ENCODE assay signal across 10 cellular contexts in genomic region chrX:154082396-154083133, GRCh38. TPM values are rescaled to one million over a fixed set of nuclear protein-coding genes. Genes with fewer than 3 reads are reported as not detected.
DNase-seq lines count a peak whose midpoint lies in the region; ATAC-seq and TF ChIP-seq lines count a peak whose summit lies in the region.
"Had no signal": no experiment of that assay in that cellular context is flagged by ENCODE, and none has a peak within 500 bp of the region (broad histone marks: within the 10 kb centered on the region; RNA-seq: fewer than 3 reads in every experiment).

No MANE protein-coding gene starts in this region.

- TF ChIP-seq POLR2A in gastroesophageal sphincter (IDR thresholded peaks at IDR 0.05): no peak
- TF ChIP-seq POLR2A in suprapubic skin (IDR thresholded peaks at IDR 0.05): no peak

- H3K27me3 ChIP-seq in gastroesophageal sphincter (no peaks in the 10 kb centered on the region), suprapubic skin (no peaks in the 10 kb centered on the region)

- H3K27ac ChIP-seq in gastroesophageal sphincter (peak overlapping the region in 3 of 4 donors; percentile 62 to 70 (median 67)), suprapubic skin (peak overlapping the region; percentile 54)

- H3K4me3 ChIP-seq in gastroesophageal sphincter: no peak overlapping the region
- no peak overlapping the region for H3K4me3 ChIP-seq in suprapubic skin

- no peaks in the 10 kb centered on the region for H3K9me3 Mint-ChIP-seq in activated T-cell treated with anti-CD3 and anti-CD28 coated beads, Interleukin-2, amount 50 U/mL, for 24 hours
- no peaks in the 10 kb centered on the region for H3K9me3 Mint-ChIP-seq in activated T-helper 2 cell treated with anti-CD3 and anti-CD28 coated beads, Interferon-gamma antibody, Interleukin-2, Interleukin-4, amounts not matched to agents 10 μg/mL and 5 μg/mL and 100 μg/mL, durations not matched to agents 14 hours and 24 hours and 36 hours

- H3K4me3 Mint-ChIP-seq in activated T-cell treated with anti-CD3 and anti-CD28 coated beads, Interleukin-2, amount 50 U/mL, for 24 hours: no peak overlapping the region
- no peak overlapping the region for H3K4me3 Mint-ChIP-seq in activated T-helper 2 cell treated with anti-CD3 and anti-CD28 coated beads, Interferon-gamma antibody, Interleukin-2, Interleukin-4, amounts not matched to agents 10 μg/mL and 5 μg/mL and 100 μg/mL, durations not matched to agents 14 hours and 24 hours and 36 hours (ENCODE audit: low read depth)

- no peak for TF ChIP-seq EP300 in gastroesophageal sphincter (IDR thresholded peaks at IDR 0.05)
- TF ChIP-seq EP300 in suprapubic skin (IDR thresholded peaks at IDR 0.05): no peak

- H3K27ac Mint-ChIP-seq in activated T-cell treated with anti-CD3 and anti-CD28 coated beads, Interleukin-2, amount 50 U/mL, for 24 hours: peak overlapping the region; percentile 40
- H3K27ac Mint-ChIP-seq in activated T-helper 2 cell treated with anti-CD3 and anti-CD28 coated beads, Interferon-gamma antibody, Interleukin-2, Interleukin-4, amounts not matched to agents 10 μg/mL and 5 μg/mL and 100 μg/mL, durations not matched to agents 14 hours and 24 hours and 36 hours: peak overlapping the region; percentile 12

- H3K4me1 ChIP-seq in gastroesophageal sphincter (peaks cover 0 to 66% (median 0%) of the 10 kb centered on the region in 3 donors), suprapubic skin (peaks cover 19% of the 10 kb centered on the region)
- H3K4me1 ChIP-seq: Caco-2 had no signal

- H3K4me1 Mint-ChIP-seq in activated T-cell treated with anti-CD3 and anti-CD28 coated beads, Interleukin-2, amount 50 U/mL, for 24 hours (ENCODE audit: low read depth): peaks cover 36% of the 10 kb centered on the region
- H3K4me1 Mint-ChIP-seq in activated T-helper 2 cell treated with anti-CD3 and anti-CD28 coated beads, Interferon-gamma antibody, Interleukin-2, Interleukin-4, amounts not matched to agents 10 μg/mL and 5 μg/mL and 100 μg/mL, durations not matched to agents 14 hours and 24 hours and 36 hours (ENCODE audit: low read depth): peaks cover 20% of the 10 kb centered on the region

- peaks cover 24% of the 10 kb centered on the region for H3K27me3 Mint-ChIP-seq in activated T-cell treated with anti-CD3 and anti-CD28 coated beads, Interleukin-2, amount 50 U/mL, for 24 hours
- H3K27me3 Mint-ChIP-seq in activated T-helper 2 cell treated with anti-CD3 and anti-CD28 coated beads, Interferon-gamma antibody, Interleukin-2, Interleukin-4, amounts not matched to agents 10 μg/mL and 5 μg/mL and 100 μg/mL, durations not matched to agents 14 hours and 24 hours and 36 hours (ENCODE audit: low read depth): no peaks in the 10 kb centered on the region

- H3K9me3 ChIP-seq in gastroesophageal sphincter: no peaks in the 10 kb centered on the region
- no peaks in the 10 kb centered on the region for H3K9me3 ChIP-seq in suprapubic skin
- H3K9me3 ChIP-seq: Caco-2 had no signal

- DNase-seq in activated T-cell treated with anti-CD3 and anti-CD28 coated beads, Interleukin-2, amount 50 U/mL, for 24 hours: no peak
- DNase-seq in activated T-cell treated with anti-CD3 and anti-CD28 coated beads for 4 hours (no peak), suprapubic skin (ENCODE audit: low spot score in 2 of 2) (no peak), GM19238 (ENCODE audit: insufficient read length, low spot score) (no peak)
- DNase-seq in activated T-helper 2 cell treated with anti-CD3 and anti-CD28 coated beads, Interferon-gamma antibody, Interleukin-2, Interleukin-4, amounts not matched to agents 10 μg/mL and 5 μg/mL and 100 μg/mL, durations not matched to agents 14 hours and 24 hours and 36 hours (ENCODE audit: low spot score): no peak
- DNase-seq: Caco-2, midbrain had no signal

- TF ChIP-seq CTCF in gastroesophageal sphincter (IDR thresholded peaks at IDR 0.05) (no peak), suprapubic skin (IDR thresholded peaks at IDR 0.05) (no peak)

- H3K36me3 ChIP-seq in gastroesophageal sphincter (no peaks in the 10 kb centered on the region), suprapubic skin (no peaks in the 10 kb centered on the region)

- intact Hi-C loops in activated T-helper 2 cell treated with anti-CD3 and anti-CD28 coated beads, Interferon-gamma antibody, Interleukin-2, Interleukin-4, amounts not matched to agents 10 μg/mL and 5 μg/mL and 100 μg/mL, durations not matched to agents 14 hours and 24 hours and 36 hours (cut with micrococcal nuclease): no loop called here

- WGBS in gastroesophageal sphincter (ENCODE audit: low coverage in 1 of 2), 2 donors: 31 to 62% methylated on average over 4 to 5 of the region's 12 CpGs
- WGBS in suprapubic skin: 59% methylated on average over 12 of the region's 12 CpGs

- H3K36me3 Mint-ChIP-seq in activated T-cell treated with anti-CD3 and anti-CD28 coated beads, Interleukin-2, amount 50 U/mL, for 24 hours (ENCODE audit: low read depth): peaks cover 45% of the 10 kb centered on the region
- H3K36me3 Mint-ChIP-seq in activated T-helper 2 cell treated with anti-CD3 and anti-CD28 coated beads, Interferon-gamma antibody, Interleukin-2, Interleukin-4, amounts not matched to agents 10 μg/mL and 5 μg/mL and 100 μg/mL, durations not matched to agents 14 hours and 24 hours and 36 hours (ENCODE audit: low read depth): peaks cover 32% of the 10 kb centered on the region

- ATAC-seq in gastroesophageal sphincter (peak; percentile 72), GM18858 (IDR thresholded peaks at IDR 0.05; ENCODE audit: unreplicated experiment) (no peak), HG03457 (IDR thresholded peaks at IDR 0.05; ENCODE audit: unreplicated experiment) (no peak)

RNA-seq across cellular contexts. Expression of gene MECP2, which starts 15.0 kb away (rescaled TPM):
- 58.2 and 58.4 TPM in 2 replicates for total RNA-seq in activated T-helper 2 cell treated with anti-CD3 and anti-CD28 coated beads, Interferon-gamma antibody, Interleukin-2, Interleukin-4, amounts not matched to agents 10 μg/mL and 5 μg/mL and 100 μg/mL, durations not matched to agents 14 hours and 24 hours and 36 hours
- total RNA-seq in gastroesophageal sphincter (10 to 100 TPM; 65.1 to 87.8 (median 82.5) TPM), suprapubic skin (10 to 100 TPM; 19.7 to 76.0 (median 33.9) TPM)
